1 cellular context compared by ENCODE assay signal in the genomic region with DNA sequence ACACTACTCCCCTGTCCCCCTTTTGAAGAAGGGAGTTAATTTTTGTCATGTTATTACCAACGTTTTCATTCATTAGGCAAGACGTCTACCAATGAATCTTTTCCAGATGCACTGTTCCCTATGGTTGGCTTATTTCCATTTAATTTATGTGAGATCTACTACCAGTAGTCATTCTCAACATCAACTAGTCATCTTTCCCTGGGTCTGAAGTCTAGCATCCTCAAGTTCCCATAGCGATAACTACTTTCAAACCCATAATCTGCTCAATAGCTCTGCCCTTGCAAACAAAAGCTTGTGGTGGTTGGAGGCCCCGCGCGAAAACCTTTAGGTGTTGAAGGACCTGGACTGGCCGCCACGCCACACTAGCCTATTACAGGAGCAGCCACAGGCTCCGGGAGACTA.
TF ChIP-seq lines count a peak whose summit lies in the region.

No MANE protein-coding gene starts in this region.

TF ChIP-seq in HepG2, 621 proteins besides CTCF, POLR2A, EP300 and RAD21 (continued from another document):
- TF ChIP-seq THRA (CRISPR knock-in tag; IDR thresholded peaks at IDR 0.05; ENCODE audit: borderline replicate concordance) (no peak), KLF11 (CRISPR knock-in tag; IDR thresholded peaks at IDR 0.05) (0 out of 2 replicates have a peak, but pooled peaks have one; percentile 43), TFDP2 (CRISPR knock-in tag; IDR thresholded peaks at IDR 0.05) (peak; percentile 41; the same call in 1 of the 2 replicates), ZZZ3 (CRISPR knock-in tag; IDR thresholded peaks at IDR 0.05; ENCODE audit: borderline replicate concordance) (no peak), ZNF414 (CRISPR knock-in tag; IDR thresholded peaks at IDR 0.05) (no peak), SIX1 (CRISPR knock-in tag; IDR thresholded peaks at IDR 0.05; ENCODE audit: borderline replicate concordance) (no peak), CENPX (CRISPR knock-in tag; IDR thresholded peaks at IDR 0.05) (no peak), MAFF (IDR thresholded peaks at IDR 0.05; ENCODE audit: low read depth, low read length) (no peak), DRAP1 (CRISPR knock-in tag; IDR thresholded peaks at IDR 0.05) (peak; percentile 10; the same call in 1 of the 2 replicates), ZNF234 (CRISPR knock-in tag; conservative IDR thresholded peaks at IDR 0.05) (no peak), KDM5A (IDR thresholded peaks at IDR 0.05; ENCODE audit: borderline replicate concordance, low read length) (no peak), RNF2 (conservative IDR thresholded peaks at IDR 0.05; ENCODE audit: low read depth) (no peak), PAWR (CRISPR knock-in tag; IDR thresholded peaks at IDR 0.05; ENCODE audit: borderline replicate concordance) (no peak), POLR2AphosphoS5 (IDR thresholded peaks at IDR 0.05; ENCODE audit: low read depth, low read length) (no peak; the same call in 1 of the 2 replicates), ZNF737 (CRISPR knock-in tag; IDR thresholded peaks at IDR 0.05; ENCODE audit: borderline replicate concordance) (no peak), MLX (CRISPR knock-in tag; IDR thresholded peaks at IDR 0.05) (no peak), HNF4A (CRISPR knock-in tag; IDR thresholded peaks at IDR 0.05) (no peak), ZNF432 (CRISPR knock-in tag; IDR thresholded peaks at IDR 0.05; ENCODE audit: borderline replicate concordance) (no peak), ZNF558 (CRISPR knock-in tag; IDR thresholded peaks at IDR 0.05; ENCODE audit: borderline replicate concordance) (peak; percentile 32; the same call in 1 of the 2 replicates), ELF3 (CRISPR knock-in tag; IDR thresholded peaks at IDR 0.05) (no peak), ZNF331 (CRISPR knock-in tag; IDR thresholded peaks at IDR 0.05) (0 out of 2 replicates have a peak, but pooled peaks have one; percentile 5), ZFX (CRISPR knock-in tag; IDR thresholded peaks at IDR 0.05; ENCODE audit: low read depth) (no peak), RELA (CRISPR knock-in tag; IDR thresholded peaks at IDR 0.05) (no peak), ZSCAN12 (CRISPR knock-in tag; IDR thresholded peaks at IDR 0.05) (no peak), TERF1 (CRISPR knock-in tag; IDR thresholded peaks at IDR 0.05) (no peak), ZNF816 (CRISPR knock-in tag; IDR thresholded peaks at IDR 0.05; ENCODE audit: borderline replicate concordance) (no peak), ZSCAN30 (CRISPR knock-in tag; IDR thresholded peaks at IDR 0.05) (no peak), CCAR2 (optimal IDR thresholded peaks at IDR 0.05; ENCODE audit: low read depth, low read length) (no peak), SMC3 (IDR thresholded peaks at IDR 0.05; ENCODE audit: low read length) (no peak), ZC3H4 (CRISPR knock-in tag; IDR thresholded peaks at IDR 0.05; ENCODE audit: borderline replicate concordance) (no peak), ZNF777 (CRISPR knock-in tag; IDR thresholded peaks at IDR 0.05) (no peak), HMG20B (CRISPR knock-in tag; conservative IDR thresholded peaks at IDR 0.05) (no peak), TBP (CRISPR knock-in tag; IDR thresholded peaks at IDR 0.05) (no peak), ZC3H13 (CRISPR knock-in tag; IDR thresholded peaks at IDR 0.05) (no peak), TOPORS (CRISPR knock-in tag; IDR thresholded peaks at IDR 0.05) (no peak), FOSL1 (CRISPR knock-in tag; IDR thresholded peaks at IDR 0.05; ENCODE audit: borderline replicate concordance) (no peak), SRSF1 (optimal IDR thresholded peaks at IDR 0.05; ENCODE audit: low read depth, low read length) (no peak), ZBTB3 (CRISPR knock-in tag; IDR thresholded peaks at IDR 0.05; ENCODE audit: borderline replicate concordance, low read depth) (no peak), ELF4 (CRISPR knock-in tag; IDR thresholded peaks at IDR 0.05; ENCODE audit: borderline replicate concordance) (no peak), HNRNPL (IDR thresholded peaks at IDR 0.05; ENCODE audit: low read depth, low read length) (no peak), ZFP36L1 (CRISPR knock-in tag; IDR thresholded peaks at IDR 0.05) (no peak), SRSF4 (IDR thresholded peaks at IDR 0.05; ENCODE audit: low read depth, low read length, poor library complexity, severe bottlenecking) (no peak), NCOA5 (CRISPR knock-in tag; IDR thresholded peaks at IDR 0.05) (no peak), PHF21A (CRISPR knock-in tag; IDR thresholded peaks at IDR 0.05) (peak; percentile 13; the same call in 1 of the 2 replicates), FOXA1 (IDR thresholded peaks at IDR 0.05) (no peak), FOXA1 (CRISPR knock-in tag; IDR thresholded peaks at IDR 0.05) (no peak), SNRNP70 (IDR thresholded peaks at IDR 0.05; ENCODE audit: low read depth, low read length) (no peak), HDAC2 (CRISPR knock-in tag; IDR thresholded peaks at IDR 0.05) (peak; percentile 7; the same call in 1 of the 2 replicates), NBN (conservative IDR thresholded peaks at IDR 0.05) (no peak), CBX2 (IDR thresholded peaks at IDR 0.05; ENCODE audit: low read depth, low read length) (no peak), CBX2 (CRISPR knock-in tag; IDR thresholded peaks at IDR 0.05; ENCODE audit: low read depth) (no peak), SOX13 (IDR thresholded peaks at IDR 0.05) (no peak), SOX13 (CRISPR knock-in tag; conservative IDR thresholded peaks at IDR 0.05 in 1 of 2, IDR thresholded peaks at IDR 0.05 in 1 of 2) (no peak), PLRG1 (conservative IDR thresholded peaks at IDR 0.05) (no peak), MED8 (CRISPR knock-in tag; IDR thresholded peaks at IDR 0.05; ENCODE audit: insufficient replicate concordance) (no peak), ZNF20 (CRISPR knock-in tag; IDR thresholded peaks at IDR 0.05) (no peak), TEF (CRISPR knock-in tag; IDR thresholded peaks at IDR 0.05) (no peak), CHD4 (IDR thresholded peaks at IDR 0.05; ENCODE audit: borderline replicate concordance, low read length) (0 out of 2 replicates have a peak, but pooled peaks have one; percentile 15), BRCA1 (CRISPR knock-in tag; IDR thresholded peaks at IDR 0.05) (no peak)
- TF ChIP-seq, protein P1, sequence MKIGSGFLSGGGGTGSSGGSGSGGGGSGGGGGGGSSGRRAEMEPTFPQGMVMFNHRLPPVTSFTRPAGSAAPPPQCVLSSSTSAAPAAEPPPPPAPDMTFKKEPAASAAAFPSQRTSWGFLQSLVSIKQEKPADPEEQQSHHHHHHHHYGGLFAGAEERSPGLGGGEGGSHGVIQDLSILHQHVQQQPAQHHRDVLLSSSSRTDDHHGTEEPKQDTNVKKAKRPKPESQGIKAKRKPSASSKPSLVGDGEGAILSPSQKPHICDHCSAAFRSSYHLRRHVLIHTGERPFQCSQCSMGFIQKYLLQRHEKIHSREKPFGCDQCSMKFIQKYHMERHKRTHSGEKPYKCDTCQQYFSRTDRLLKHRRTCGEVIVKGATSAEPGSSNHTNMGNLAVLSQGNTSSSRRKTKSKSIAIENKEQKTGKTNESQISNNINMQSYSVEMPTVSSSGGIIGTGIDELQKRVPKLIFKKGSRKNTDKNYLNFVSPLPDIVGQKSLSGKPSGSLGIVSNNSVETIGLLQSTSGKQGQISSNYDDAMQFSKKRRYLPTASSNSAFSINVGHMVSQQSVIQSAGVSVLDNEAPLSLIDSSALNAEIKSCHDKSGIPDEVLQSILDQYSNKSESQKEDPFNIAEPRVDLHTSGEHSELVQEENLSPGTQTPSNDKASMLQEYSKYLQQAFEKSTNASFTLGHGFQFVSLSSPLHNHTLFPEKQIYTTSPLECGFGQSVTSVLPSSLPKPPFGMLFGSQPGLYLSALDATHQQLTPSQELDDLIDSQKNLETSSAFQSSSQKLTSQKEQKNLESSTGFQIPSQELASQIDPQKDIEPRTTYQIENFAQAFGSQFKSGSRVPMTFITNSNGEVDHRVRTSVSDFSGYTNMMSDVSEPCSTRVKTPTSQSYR (CRISPR knock-in tag; IDR thresholded peaks at IDR 0.05; ENCODE audit: borderline replicate concordance): 0 out of 2 replicates have a peak, but pooled peaks have one; percentile 7
- TF ChIP-seq, protein P2, sequence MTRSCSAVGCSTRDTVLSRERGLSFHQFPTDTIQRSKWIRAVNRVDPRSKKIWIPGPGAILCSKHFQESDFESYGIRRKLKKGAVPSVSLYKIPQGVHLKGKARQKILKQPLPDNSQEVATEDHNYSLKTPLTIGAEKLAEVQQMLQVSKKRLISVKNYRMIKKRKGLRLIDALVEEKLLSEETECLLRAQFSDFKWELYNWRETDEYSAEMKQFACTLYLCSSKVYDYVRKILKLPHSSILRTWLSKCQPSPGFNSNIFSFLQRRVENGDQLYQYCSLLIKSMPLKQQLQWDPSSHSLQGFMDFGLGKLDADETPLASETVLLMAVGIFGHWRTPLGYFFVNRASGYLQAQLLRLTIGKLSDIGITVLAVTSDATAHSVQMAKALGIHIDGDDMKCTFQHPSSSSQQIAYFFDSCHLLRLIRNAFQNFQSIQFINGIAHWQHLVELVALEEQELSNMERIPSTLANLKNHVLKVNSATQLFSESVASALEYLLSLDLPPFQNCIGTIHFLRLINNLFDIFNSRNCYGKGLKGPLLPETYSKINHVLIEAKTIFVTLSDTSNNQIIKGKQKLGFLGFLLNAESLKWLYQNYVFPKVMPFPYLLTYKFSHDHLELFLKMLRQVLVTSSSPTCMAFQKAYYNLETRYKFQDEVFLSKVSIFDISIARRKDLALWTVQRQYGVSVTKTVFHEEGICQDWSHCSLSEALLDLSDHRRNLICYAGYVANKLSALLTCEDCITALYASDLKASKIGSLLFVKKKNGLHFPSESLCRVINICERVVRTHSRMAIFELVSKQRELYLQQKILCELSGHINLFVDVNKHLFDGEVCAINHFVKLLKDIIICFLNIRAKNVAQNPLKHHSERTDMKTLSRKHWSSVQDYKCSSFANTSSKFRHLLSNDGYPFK (CRISPR knock-in tag; IDR thresholded peaks at IDR 0.05; ENCODE audit: borderline replicate concordance): no peak
- TF ChIP-seq, protein P3, sequence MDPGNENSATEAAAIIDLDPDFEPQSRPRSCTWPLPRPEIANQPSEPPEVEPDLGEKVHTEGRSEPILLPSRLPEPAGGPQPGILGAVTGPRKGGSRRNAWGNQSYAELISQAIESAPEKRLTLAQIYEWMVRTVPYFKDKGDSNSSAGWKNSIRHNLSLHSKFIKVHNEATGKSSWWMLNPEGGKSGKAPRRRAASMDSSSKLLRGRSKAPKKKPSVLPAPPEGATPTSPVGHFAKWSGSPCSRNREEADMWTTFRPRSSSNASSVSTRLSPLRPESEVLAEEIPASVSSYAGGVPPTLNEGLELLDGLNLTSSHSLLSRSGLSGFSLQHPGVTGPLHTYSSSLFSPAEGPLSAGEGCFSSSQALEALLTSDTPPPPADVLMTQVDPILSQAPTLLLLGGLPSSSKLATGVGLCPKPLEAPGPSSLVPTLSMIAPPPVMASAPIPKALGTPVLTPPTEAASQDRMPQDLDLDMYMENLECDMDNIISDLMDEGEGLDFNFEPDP (CRISPR knock-in tag; conservative IDR thresholded peaks at IDR 0.05): no peak
